8 cellular contexts compared by ENCODE assay signal in genomic region chr2:12619975-12620374, GRCh38.
A peak's percentile ranks its signal among the peaks of the same experiment; 100 is the strongest.
DNase-seq lines count a peak whose midpoint lies in the region; TF ChIP-seq lines count a peak whose summit lies in the region.
"Had no signal": no experiment of that assay in that cellular context is flagged by ENCODE, and none has a peak within 500 bp of the region (broad histone marks: within the 10 kb centered on the region; RNA-seq: fewer than 3 reads in every experiment).

No MANE protein-coding gene starts in this region.

- H3K27ac ChIP-seq in parathyroid adenoma (no peak overlapping the region), testis (no peak overlapping the region), H9 (ENCODE audit: insufficient read length, low read depth, low read length) (no peak overlapping the region)

- TF ChIP-seq POLR2A in testis (IDR thresholded peaks at IDR 0.05) = no peak

- no peak overlapping the region for H2AK5ac ChIP-seq in H9 (ENCODE audit: insufficient read length, low read length)

- H3K23me2 ChIP-seq in H9 (ENCODE audit: insufficient read length, low read depth, low read length, poor library complexity, severe bottlenecking) = no peaks in the 10 kb centered on the region

- H4K20me1 ChIP-seq in H9 (ENCODE audit: control insufficient read depth, insufficient read depth, insufficient read length) = no peaks in the 10 kb centered on the region

- H3K9ac ChIP-seq in parathyroid adenoma (no peak overlapping the region), H9 (ENCODE audit: extremely low read depth, insufficient read length, low read length) (no peak overlapping the region)

- no peak overlapping the region for H3K4me2 ChIP-seq in parathyroid adenoma (ENCODE audit: low read length)
- H3K4me2 ChIP-seq in H9 (ENCODE audit: insufficient read depth, insufficient read length, low read length) = no peak overlapping the region

- peak; percentile 87 for DNase-seq in EH (ENCODE audit: low read depth)
- peak; percentile 98 for DNase-seq in LHCN-M2 (ENCODE audit: low read depth)
- DNase-seq in cardiac fibroblast (ENCODE audit: low read depth in 2 of 2) = peak; percentile 84 to 92
- DNase-seq in testis = no peak
- no peak for DNase-seq in H9
- DNase-seq in dermis blood vessel endothelial cell = no peak
- DNase-seq: NCI-H345 had no signal

- no peak overlapping the region for H3K18ac ChIP-seq in H9 (ENCODE audit: insufficient read length, low read depth, low read length)

- no peak overlapping the region for H2BK15ac ChIP-seq in H9 (ENCODE audit: low read depth, low read length)

- H3K36me3 ChIP-seq in parathyroid adenoma (ENCODE audit: control insufficient read depth, insufficient read depth, low read length) = no peaks in the 10 kb centered on the region
- no peaks in the 10 kb centered on the region for H3K36me3 ChIP-seq in testis (ENCODE audit: low read depth, missing control alignments)

- no peak overlapping the region for H3K23ac ChIP-seq in H9 (ENCODE audit: insufficient read length, low read depth, low read length)

- H3K14ac ChIP-seq in H9 (ENCODE audit: insufficient read depth, low read length) = no peak overlapping the region

- no peak for TF ChIP-seq CTCF in cardiac fibroblast (IDR thresholded peaks at IDR 0.05; ENCODE audit: low read depth, low read length)
- TF ChIP-seq CTCF in parathyroid adenoma (IDR thresholded peaks at IDR 0.05) = no peak
- TF ChIP-seq CTCF in testis (IDR thresholded peaks at IDR 0.05) = no peak
- no peak for TF ChIP-seq CTCF in H9 (conservative IDR thresholded peaks at IDR 0.05)

- H2BK120ac ChIP-seq in H9 (ENCODE audit: low read depth, low read length, poor library complexity, severe bottlenecking) = no peak overlapping the region

- no peak overlapping the region for H2BK20ac ChIP-seq in H9 (ENCODE audit: low read depth, low read length, poor library complexity, severe bottlenecking)

- H3K27me3 Mint-ChIP-seq in H9 (ENCODE audit: low read depth) = 0 out of 2 replicates have a peak, but pooled peaks cover 2% of the 10 kb centered on the region

- H3K56ac ChIP-seq in H9 (ENCODE audit: insufficient read length, low read depth, low read length) = no peak overlapping the region

- no peaks in the 10 kb centered on the region for H3K27me3 ChIP-seq in parathyroid adenoma (ENCODE audit: control insufficient read depth, insufficient read depth, low read length)
- no peaks in the 10 kb centered on the region for H3K27me3 ChIP-seq in testis
- H3K27me3 ChIP-seq in H9 (ENCODE audit: insufficient read depth, low read length) = no peaks in the 10 kb centered on the region

- peaks cover 15% of the 10 kb centered on the region in 2 experiments for H3K4me1 Mint-ChIP-seq in H9

- no peaks in the 10 kb centered on the region for H3K9me3 Mint-ChIP-seq in H9

- no peak overlapping the region for H4K8ac ChIP-seq in H9 (replicated peaks; ENCODE audit: insufficient read length, low read depth, low read length)

- H3K4me3 Mint-ChIP-seq in H9 = no peak overlapping the region

- H3K9me3 ChIP-seq in parathyroid adenoma (ENCODE audit: control insufficient read depth, low read length) (no peaks in the 10 kb centered on the region), testis (no peaks in the 10 kb centered on the region), H9 (ENCODE audit: control insufficient read depth, low read depth, low read length) (no peaks in the 10 kb centered on the region)

- peak overlapping the region; percentile 39 for H2AFZ ChIP-seq in parathyroid adenoma
- H2AFZ ChIP-seq in H9 (ENCODE audit: low read length) = no peak overlapping the region

- no peaks in the 10 kb centered on the region for H3K36me3 Mint-ChIP-seq in H9 (ENCODE audit: insufficient read depth in 1 of 3, low read depth in 3 of 3)

- H3K79me2 ChIP-seq in parathyroid adenoma = no peaks in the 10 kb centered on the region
- H3K79me2 ChIP-seq in H9 (ENCODE audit: insufficient read depth, low read length) = no peaks in the 10 kb centered on the region

- H4K91ac ChIP-seq in H9 (ENCODE audit: insufficient read length, low read depth, low read length) = no peak overlapping the region

- no peak overlapping the region for H2BK12ac ChIP-seq in H9 (ENCODE audit: insufficient read length, low read depth, low read length)

- intact Hi-C loops in testis (cut with DNase I; ENCODE audit: low total_unique reads) = no loop called here

- WGBS in testis, 2 donors = 65 to 91% methylated on average over 3 of the region's 3 CpGs
- WGBS in H9 (ENCODE audit: extremely low coverage, insufficient read length, low lambda C conversion rate) = no CpG with 5 or more reads among the region's 3 CpGs

- no peak overlapping the region for H3K4ac ChIP-seq in H9 (ENCODE audit: low read depth, low read length)

- no peaks in the 10 kb centered on the region for H3K79me1 ChIP-seq in H9 (ENCODE audit: insufficient read depth, low read depth, low read length, poor library complexity, severe bottlenecking)

- no peak overlapping the region for H3K4me3 ChIP-seq in cardiac fibroblast (replicated peaks in 1 of 2; ENCODE audit: low read depth in 2 of 2, low read length in 2 of 2)
- no peak overlapping the region for H3K4me3 ChIP-seq in parathyroid adenoma (ENCODE audit: low read depth, low read length)
- H3K4me3 ChIP-seq in testis = no peak overlapping the region

- no peak overlapping the region for H2BK5ac ChIP-seq in H9 (ENCODE audit: insufficient read length, low read length)

- H4K5ac ChIP-seq in H9 (ENCODE audit: insufficient read length, low read depth, low read length) = no peak overlapping the region

- H3K4me1 ChIP-seq in parathyroid adenoma (peaks cover 18% of the 10 kb centered on the region), testis (no peaks in the 10 kb centered on the region), H9 (ENCODE audit: insufficient read depth, low read length) (no peaks in the 10 kb centered on the region; the same call in 1 of the 2 replicates)

- H3T11ph ChIP-seq in H9 (ENCODE audit: low read length) = no peak overlapping the region

- H3K27ac Mint-ChIP-seq in H9 = no peak overlapping the region

Comparison
In these comparisons a context has a peak if more than half of its experiments do, and no peak if none do; other contexts are left out.
1. DNase-seq: peak in EH (single experiment), LHCN-M2 (single experiment) and cardiac fibroblast (2 of 2); none in testis (single experiment), H9 (single experiment) and dermis blood vessel endothelial cell (single experiment).